Comparison of ENCODE assay signal across 8 cellular contexts in the genomic region with DNA sequence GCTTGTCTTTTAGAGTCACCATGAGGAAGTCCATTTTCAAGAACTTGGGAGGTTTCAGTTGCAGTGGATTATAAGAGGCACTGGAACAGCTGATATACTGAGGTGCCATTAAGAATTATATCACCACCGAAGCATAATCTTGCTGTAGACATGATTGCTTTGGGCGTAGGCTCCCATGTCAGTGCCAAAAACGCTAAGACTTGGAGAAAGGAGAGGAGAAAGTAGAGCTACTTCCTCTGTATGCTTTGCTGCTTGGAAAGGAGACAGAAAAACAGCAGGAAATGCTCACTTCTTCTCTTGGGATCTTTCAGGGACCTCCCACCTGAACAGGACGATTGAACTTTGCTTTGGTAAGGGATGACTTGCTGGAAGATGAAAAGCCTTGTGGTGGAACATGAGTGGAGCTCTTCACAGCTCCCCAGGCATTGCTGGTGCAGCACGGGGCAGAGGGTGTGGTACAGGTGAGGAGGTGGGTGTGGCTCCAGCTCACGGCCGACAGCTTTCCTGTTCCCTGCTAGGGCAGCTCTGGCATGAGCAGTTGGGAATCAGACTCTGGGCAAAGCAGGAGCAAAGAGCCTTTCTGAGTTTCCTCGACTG.
DNase-seq lines count a peak whose midpoint lies in the region; ATAC-seq, FAIRE-seq and TF ChIP-seq lines count a peak whose summit lies in the region.

No MANE protein-coding gene starts in this region.

- no peak overlapping the region for H3T11ph ChIP-seq in H9 (ENCODE audit: low read length)

- H4K5ac ChIP-seq in H9 (ENCODE audit: insufficient read length, low read depth, low read length), result no peak overlapping the region

- H3K4me3 Mint-ChIP-seq in H9, result no peak overlapping the region
- no peak overlapping the region for H3K4me3 Mint-ChIP-seq in nephron progenitor cell

- no peak overlapping the region for H2BK20ac ChIP-seq in H9 (ENCODE audit: low read depth, low read length, poor library complexity, severe bottlenecking)

- no peaks in the 10 kb centered on the region; a peak in 1 of 5 replicates for H3K9me3 Mint-ChIP-seq in H9
- no peaks in the 10 kb centered on the region for H3K9me3 Mint-ChIP-seq in nephron progenitor cell

- no peak overlapping the region for H2AK5ac ChIP-seq in H9 (ENCODE audit: insufficient read length, low read length)

- H4K91ac ChIP-seq in H9 (ENCODE audit: insufficient read length, low read depth, low read length), result no peak overlapping the region

- DNase-seq in H9 (peak; percentile 47), RCC 7860 (ENCODE audit: low spot score) (peak; percentile 53), right atrium auricular region (ENCODE audit: low spot score) (no peak), NCI-H446 treated with DMSO at 0.1 percent for 48 hours (lab: John Stamatoyannopoulos, UW) (no peak), nephron progenitor cell (no peak)

- H3K36me3 Mint-ChIP-seq in H9 (ENCODE audit: insufficient read depth in 1 of 3, low read depth in 3 of 3) (no peaks in the 10 kb centered on the region), nephron progenitor cell (ENCODE audit: low read depth) (no peaks in the 10 kb centered on the region)

- peak; percentile 15 for FAIRE-seq in RCC 7860 (lab: Jason Lieb, UNC)

- no peak overlapping the region for H3K27ac ChIP-seq in H9 (ENCODE audit: insufficient read length, low read depth, low read length)
- peak overlapping the region; percentile 12 to 70 for H3K27ac ChIP-seq in right atrium auricular region
- H3K27ac ChIP-seq in subcutaneous abdominal adipose tissue (ENCODE audit: low read depth, low read length), result peak overlapping the region; percentile 56

- no peak overlapping the region for H3K56ac ChIP-seq in H9 (ENCODE audit: insufficient read length, low read depth, low read length)

- H4K20me1 ChIP-seq in H9 (ENCODE audit: control insufficient read depth, insufficient read depth, insufficient read length), result no peaks in the 10 kb centered on the region

- no peak overlapping the region for H3K4ac ChIP-seq in H9 (ENCODE audit: low read depth, low read length)

- H3K4me2 ChIP-seq in H9 (ENCODE audit: insufficient read depth, insufficient read length, low read length), result no peak overlapping the region

- H2BK15ac ChIP-seq in H9 (ENCODE audit: low read depth, low read length), result no peak overlapping the region

- H4K8ac ChIP-seq in H9 (replicated peaks; ENCODE audit: insufficient read length, low read depth, low read length), result no peak overlapping the region

- H3K14ac ChIP-seq in H9 (ENCODE audit: insufficient read depth, low read length), result no peak overlapping the region

- H3K4me1 Mint-ChIP-seq in H9 (peaks cover 4% of the 10 kb centered on the region in 2 experiments), nephron progenitor cell (peaks cover 15% of the 10 kb centered on the region)

- H3K27me3 Mint-ChIP-seq in H9 (ENCODE audit: low read depth), result no peaks in the 10 kb centered on the region; the same call in 1 of the 2 replicates
- no peaks in the 10 kb centered on the region for H3K27me3 Mint-ChIP-seq in nephron progenitor cell (ENCODE audit: low read depth, poor library complexity)

- WGBS in H9 (ENCODE audit: extremely low coverage, insufficient read length, low lambda C conversion rate), result no CpG with 5 or more reads among the region's 8 CpGs

- no peak overlapping the region for H2AFZ ChIP-seq in H9 (ENCODE audit: low read length)

- no peak overlapping the region for H3K18ac ChIP-seq in H9 (ENCODE audit: insufficient read length, low read depth, low read length)

- H2BK120ac ChIP-seq in H9 (ENCODE audit: low read depth, low read length, poor library complexity, severe bottlenecking), result no peak overlapping the region

- TF ChIP-seq CTCF in H9 (conservative IDR thresholded peaks at IDR 0.05) (no peak), right atrium auricular region (IDR thresholded peaks at IDR 0.05) (no peak), nephron progenitor cell (IDR thresholded peaks at IDR 0.05) (no peak)

- H3K9me3 ChIP-seq in H9 (ENCODE audit: control insufficient read depth, low read depth, low read length) (no peaks in the 10 kb centered on the region), right atrium auricular region (no peaks in the 10 kb centered on the region), subcutaneous abdominal adipose tissue (ENCODE audit: control insufficient read depth in 5 of 5, low read length in 5 of 5) (no peaks in the 10 kb centered on the region)

- H3K4me3 ChIP-seq in right atrium auricular region (no peak overlapping the region), subcutaneous abdominal adipose tissue (ENCODE audit: low read depth in 1 of 5, low read length in 5 of 5) (peak overlapping the region in 4 of 5 donors; percentile 29 to 35 (median 32))

- no peak overlapping the region for H2BK12ac ChIP-seq in H9 (ENCODE audit: insufficient read length, low read depth, low read length)

- H3K23ac ChIP-seq in H9 (ENCODE audit: insufficient read length, low read depth, low read length), result no peak overlapping the region

- H3K79me2 ChIP-seq in H9 (ENCODE audit: insufficient read depth, low read length), result no peaks in the 10 kb centered on the region

- H3K23me2 ChIP-seq in H9 (ENCODE audit: insufficient read length, low read depth, low read length, poor library complexity, severe bottlenecking), result no peaks in the 10 kb centered on the region

- no peaks in the 10 kb centered on the region for H3K79me1 ChIP-seq in H9 (ENCODE audit: insufficient read depth, low read depth, low read length, poor library complexity, severe bottlenecking)

- no peak overlapping the region for H2BK5ac ChIP-seq in H9 (ENCODE audit: insufficient read length, low read length)

- H3K9ac ChIP-seq in H9 (ENCODE audit: extremely low read depth, insufficient read length, low read length) (no peak overlapping the region), subcutaneous abdominal adipose tissue (ENCODE audit: low read length in 5 of 5) (no peak overlapping the region)

- ATAC-seq in HG03045 (IDR thresholded peaks at IDR 0.05; ENCODE audit: unreplicated experiment) (no peak), GM19463 (IDR thresholded peaks at IDR 0.05; ENCODE audit: unreplicated experiment) (no peak)

- no peak overlapping the region for H3K27ac Mint-ChIP-seq in H9
- H3K27ac Mint-ChIP-seq in nephron progenitor cell, result no peak overlapping the region

- H3K27me3 ChIP-seq in H9 (ENCODE audit: insufficient read depth, low read length) (no peaks in the 10 kb centered on the region), right atrium auricular region (no peaks in the 10 kb centered on the region), subcutaneous abdominal adipose tissue (ENCODE audit: control insufficient read depth in 5 of 5, insufficient read depth in 4 of 5, low read length in 5 of 5) (no peaks in the 10 kb centered on the region)

- H3K36me3 ChIP-seq in right atrium auricular region (no peaks in the 10 kb centered on the region), subcutaneous abdominal adipose tissue (ENCODE audit: control insufficient read depth in 5 of 5, insufficient read depth in 5 of 5, low read length in 5 of 5) (no peaks in the 10 kb centered on the region)

- H3K4me1 ChIP-seq in H9 (ENCODE audit: insufficient read depth, low read length) (no peaks in the 10 kb centered on the region), right atrium auricular region (peaks cover 0 to 25% of the 10 kb centered on the region in 2 donors), subcutaneous abdominal adipose tissue (ENCODE audit: control insufficient read depth in 5 of 5, insufficient read depth in 5 of 5, low read length in 5 of 5) (peaks cover 4 to 20% (median 15%) of the 10 kb centered on the region in 5 donors)

Comparison
In these comparisons a context has a peak if more than half of its experiments do, and no peak if none do; other contexts are left out.
1. DNase-seq: peak in H9 (single experiment) and RCC 7860 (single experiment); none in right atrium auricular region (single experiment), NCI-H446 treated with DMSO at 0.1 percent for 48 hours (single experiment) and nephron progenitor cell (single experiment).
2. H3K4me3 ChIP-seq: peak in subcutaneous abdominal adipose tissue (4 of 5); none in right atrium auricular region (0 of 2).